In the genomic region with DNA sequence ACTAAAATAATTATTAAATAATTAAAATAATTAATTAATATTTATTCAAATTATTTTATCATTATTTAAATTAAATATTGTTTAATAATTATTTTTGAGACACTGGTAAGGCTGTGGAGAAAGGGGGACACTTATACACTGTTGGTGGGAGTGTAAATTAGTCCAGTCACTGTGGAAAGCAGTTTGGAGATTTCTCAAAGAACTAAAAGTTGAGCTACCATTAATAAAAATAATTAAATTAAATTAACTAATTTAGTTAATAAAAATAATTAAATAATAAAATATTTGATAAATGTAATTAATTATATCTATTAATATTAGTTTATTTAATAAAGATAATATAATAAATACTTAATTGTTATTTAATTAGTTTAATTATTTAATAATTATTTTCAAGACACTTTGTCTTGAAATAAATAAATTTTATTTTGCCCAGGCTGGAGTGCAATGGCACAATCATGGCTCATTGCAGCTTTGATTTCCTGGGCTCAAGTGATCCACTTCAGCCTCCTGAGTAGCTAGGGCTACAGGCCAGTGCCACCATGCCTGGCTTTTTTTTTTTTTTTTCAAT, we compare ENCODE assay signal across 1 cellular context.
TF ChIP-seq lines count a peak whose summit lies in the region.

No MANE protein-coding gene starts in this region.

TF ChIP-seq in WTC11, 78 proteins besides CTCF, POLR2A, EP300 and RAD21 (continued from another document):
- TF ChIP-seq, protein P1, sequence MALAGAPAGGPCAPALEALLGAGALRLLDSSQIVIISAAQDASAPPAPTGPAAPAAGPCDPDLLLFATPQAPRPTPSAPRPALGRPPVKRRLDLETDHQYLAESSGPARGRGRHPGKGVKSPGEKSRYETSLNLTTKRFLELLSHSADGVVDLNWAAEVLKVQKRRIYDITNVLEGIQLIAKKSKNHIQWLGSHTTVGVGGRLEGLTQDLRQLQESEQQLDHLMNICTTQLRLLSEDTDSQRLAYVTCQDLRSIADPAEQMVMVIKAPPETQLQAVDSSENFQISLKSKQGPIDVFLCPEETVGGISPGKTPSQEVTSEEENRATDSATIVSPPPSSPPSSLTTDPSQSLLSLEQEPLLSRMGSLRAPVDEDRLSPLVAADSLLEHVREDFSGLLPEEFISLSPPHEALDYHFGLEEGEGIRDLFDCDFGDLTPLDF (CRISPR knock-in tag; IDR thresholded peaks at IDR 0.05): no peak
